Comparison of ENCODE assay signal across 13 cellular contexts in genomic region chr6:74899416-74899815, GRCh38.
DNase-seq lines count a peak whose midpoint lies in the region; ATAC-seq, FAIRE-seq and TF ChIP-seq lines count a peak whose summit lies in the region.
"Had no signal": no experiment of that assay in that cellular context is flagged by ENCODE, and none has a peak within 500 bp of the region (broad histone marks: within the 10 kb centered on the region; RNA-seq: fewer than 3 reads in every experiment).

No MANE protein-coding gene starts in this region.

- no peaks in the 10 kb centered on the region for H3K4me1 ChIP-seq in A549
- H3K4me1 ChIP-seq in PC-9 (replicated peaks; ENCODE audit: insufficient read depth) = no peaks in the 10 kb centered on the region
- H3K4me1 ChIP-seq in transverse colon = no peaks in the 10 kb centered on the region

- ATAC-seq in A549 (no peak), GM19463 (IDR thresholded peaks at IDR 0.05; ENCODE audit: unreplicated experiment) (no peak), HG02759 (IDR thresholded peaks at IDR 0.05; ENCODE audit: unreplicated experiment) (no peak)
- ATAC-seq: left cardiac atrium had no signal

- intact Hi-C loops in PC-9 (cut with micrococcal nuclease; ENCODE audit: unreplicated experiment) (loop anchor here (1.0 to 10.0 kb wide), 2 partner anchors 305 to 485 kb away; no protein-coding TSS in a partner anchor), transverse colon (cut with DNase I; ENCODE audit: low total_unique reads) (no loop called here)

- DNase-seq in A549 (ENCODE audit: low read depth in 1 of 2, low spot score in 1 of 2) (peak in 1 of 2 experiments; percentile 8), H54 (ENCODE audit: insufficient read length, low spot score) (no peak), PC-9 (peak; percentile 17 to 65), fibroblast of gingiva (ENCODE audit: low read depth) (peak; percentile 22), hippocampal formation (lab: John Stamatoyannopoulos, UW) (no peak), transverse colon (no peak)
- DNase-seq: left cardiac atrium; NCI-H187 treated with DMSO at 0.1 percent for 48 hours; nucleus accumbens; stimulated activated naive CD4-positive, alpha-beta T cell treated with Interleukin-2 at 50 U/mL for 16 hours had no signal

- H3K36me3 ChIP-seq in PC-9 (ENCODE audit: low read depth) = no peaks in the 10 kb centered on the region
- no peaks in the 10 kb centered on the region for H3K36me3 ChIP-seq in transverse colon
- H3K36me3 ChIP-seq: BLaER1 treated with 17β-estradiol and CSF1 and Interleukin-3, amounts not matched to agents 10 nM and 100 nM had no signal

- H4K20me1 ChIP-seq in PC-9 (ENCODE audit: insufficient read depth) = no peaks in the 10 kb centered on the region
- H4K20me1 ChIP-seq: BLaER1 treated with 17β-estradiol and CSF1 and Interleukin-3, amounts not matched to agents 10 nM and 100 nM had no signal

- no TSS peak for BruUV-seq in PC-9 (replicated peaks; lab: Mats Ljungman, UMichigan)

- WGBS in A549 (ENCODE audit: missing lambda C conversion rate) = 2% methylated on average over 4 of the region's 4 CpGs
- 83 to 84% methylated on average over 1 to 4 of the region's 4 CpGs for WGBS in transverse colon (ENCODE audit: low coverage in 1 of 2), 2 donors

- H2AFZ ChIP-seq in PC-9 = no peak overlapping the region

- peak in 1 of 2 experiments; percentile 46; a peak in 2 of 5 replicates for TF ChIP-seq RAD21 in A549 (conservative IDR thresholded peaks at IDR 0.05 in 1 of 2, IDR thresholded peaks at IDR 0.05 in 1 of 2)

- no peak overlapping the region for H3K4me3 ChIP-seq in A549
- no peak overlapping the region for H3K4me3 ChIP-seq in PC-9
- H3K4me3 ChIP-seq in transverse colon = no peak overlapping the region
- H3K4me3 ChIP-seq: BLaER1 treated with 17β-estradiol and CSF1 and Interleukin-3, amounts not matched to agents 10 nM and 100 nM had no signal

- POLR2A ChIA-PET in A549 (lab: Yijun Ruan, JAX) = no interaction called here
- POLR2A ChIA-PET in PC-9 (lab: Charles Lee; ENCODE audit: unreplicated experiment) = no interaction called here

- no peaks in the 10 kb centered on the region for H3F3A ChIP-seq in PC-9 (ENCODE audit: insufficient read depth, low read depth)

- in situ Hi-C loops in transverse colon (cut with MboI; ENCODE audit: low pct_ligation_motif_present in 1 of 4, low pct_unique_long_range_greater_than_20kb in 1 of 4, low sequenced_read_pairs in 3 of 4) = no loop called here

- no peak for TF ChIP-seq CTCF in A549 (IDR thresholded peaks at IDR 0.05)
- peak; percentile 66 for TF ChIP-seq CTCF in PC-9 (conservative IDR thresholded peaks at IDR 0.05)
- TF ChIP-seq CTCF in transverse colon (IDR thresholded peaks at IDR 0.05) = no peak

- peaks cover 10% of the 10 kb centered on the region; the same call in 1 of the 3 replicates for H3K9me3 ChIP-seq in A549
- H3K9me3 ChIP-seq in PC-9 (ENCODE audit: insufficient read depth, low read depth) = 0 out of 2 replicates have a peak, but pooled peaks cover 5% of the 10 kb centered on the region
- H3K9me3 ChIP-seq in transverse colon = peaks cover 9 to 10% of the 10 kb centered on the region in 2 donors

- CTCF ChIA-PET in A549 (lab: Yijun Ruan, JAX) = interaction anchor here (1.3 kb wide), 1 partner anchor 304 kb away, joined by 3 read pairs; no protein-coding TSS in a partner anchor
- CTCF ChIA-PET in PC-9 (lab: Charles Lee) = no interaction called here

- no peaks in the 10 kb centered on the region for H3K9me2 ChIP-seq in PC-9 (ENCODE audit: insufficient read depth)

- no peak for TF ChIP-seq EP300 in A549 (IDR thresholded peaks at IDR 0.05)
- no peak for TF ChIP-seq EP300 in transverse colon (IDR thresholded peaks at IDR 0.05; ENCODE audit: low read depth)

- FAIRE-seq in A549 (lab: Jason Lieb, UNC) (no peak), H54 (lab: Jason Lieb, UNC) (peak; percentile 15)

- H3K27ac ChIP-seq in A549 (no peak overlapping the region), PC-9 (no peak overlapping the region), transverse colon (no peak overlapping the region)
- H3K27ac ChIP-seq: BLaER1 treated with 17β-estradiol and CSF1 and Interleukin-3, amounts not matched to agents 10 nM and 100 nM had no signal

- H3K27me3 ChIP-seq in PC-9 (ENCODE audit: insufficient read depth, low read depth) (no peaks in the 10 kb centered on the region), transverse colon (no peaks in the 10 kb centered on the region)
- H3K27me3 ChIP-seq: BLaER1 treated with 17β-estradiol and CSF1 and Interleukin-3, amounts not matched to agents 10 nM and 100 nM had no signal

- no peaks in the 10 kb centered on the region for H3K79me2 ChIP-seq in PC-9 (ENCODE audit: low read depth)

- H3K4me2 ChIP-seq in A549 = no peak overlapping the region
- no peak overlapping the region for H3K4me2 ChIP-seq in PC-9
- H3K4me2 ChIP-seq: BLaER1 treated with 17β-estradiol and CSF1 and Interleukin-3, amounts not matched to agents 10 nM and 100 nM had no signal

- TF ChIP-seq POLR2A in A549 (IDR thresholded peaks at IDR 0.05; ENCODE audit: low read length) (no peak), H54 (IDR thresholded peaks at IDR 0.05; ENCODE audit: low read depth, low read length) (no peak), transverse colon (IDR thresholded peaks at IDR 0.05) (no peak)

TF ChIP-seq in A549, 52 proteins besides CTCF, POLR2A, EP300 and RAD21:
- TF ChIP-seq MAX (IDR thresholded peaks at IDR 0.05) (no peak), SMC3 (IDR thresholded peaks at IDR 0.05) (0 out of 3 replicates have a peak, but pooled peaks have one; percentile 8)

Comparison
In these comparisons a context has a peak if more than half of its experiments do, and no peak if none do; other contexts are left out.
1. DNase-seq: peak in PC-9 (2 of 2) and fibroblast of gingiva (single experiment); none in H54 (single experiment), hippocampal formation (0 of 2) and transverse colon (single experiment).